ENCODE assay signal across 17 cellular contexts in genomic region chr14:75292016-75292646, GRCh38.
"Had no signal": no experiment of that assay in that cellular context is flagged by ENCODE, and none has a peak within 500 bp of the region (broad histone marks: within the 10 kb centered on the region; RNA-seq: fewer than 3 reads in every experiment).

No MANE protein-coding gene starts in this region.

- H3K27ac ChIP-seq: foreskin keratinocyte, right atrium auricular region, testis had no signal

- H3K4me3 Mint-ChIP-seq: activated CD4-positive, alpha-beta T cell treated with anti-CD3 and anti-CD28 coated beads, Interleukin-2, amount 10 ng/mL, durations not matched to agents 24 days and 14 days; activated CD8-positive, alpha-beta T cell treated with anti-CD3 and anti-CD28 coated beads, Interleukin-2, amount 10 ng/mL, durations not matched to agents 7 days and 5 days; activated naive CD8-positive, alpha-beta T cell treated with anti-CD3 and anti-CD28 coated beads, Interleukin-2, amount 10 ng/mL, durations not matched to agents 7 days and 5 days; effector memory CD8-positive, alpha-beta T cell; stimulated activated naive CD8-positive, alpha-beta T cell treated with anti-CD3 and anti-CD28 coated beads, Interleukin-15, Interleukin-2, amounts not matched to agents 100 ng/mL and 50 ng/mL, for 24 hours; T-helper 1 cell treated with Interleukin-12 subunit alpha and Interleukin-12 subunit beta and Interleukin-4 antibody, amounts not matched to agents 30 μg/mL and 1 μg/mL, for 36 hours had no signal

- H3K4me3 ChIP-seq: right atrium auricular region, testis had no signal

- DNase-seq: activated CD4-positive, alpha-beta T cell treated with anti-CD3 and anti-CD28 coated beads, Interleukin-2, amount 10 ng/mL, durations not matched to agents 24 days and 14 days; activated CD4-positive, CD25-positive, alpha-beta regulatory T cell; activated CD8-positive, alpha-beta T cell treated with anti-CD3 and anti-CD28 coated beads, Interleukin-2, amount 10 ng/mL, durations not matched to agents 7 days and 5 days; activated gamma-delta T cell treated with Interleukin-2 at 50 U/mL for 16 hours; activated naive CD8-positive, alpha-beta T cell treated with anti-CD3 and anti-CD28 coated beads, Interleukin-2, amount 10 ng/mL, durations not matched to agents 7 days and 5 days; aorta; effector memory CD8-positive, alpha-beta T cell; foreskin keratinocyte; glutamatergic neuron; kidney glomerular epithelial cell; midbrain; occipital lobe; testis had no signal

- FAIRE-seq: urothelium cell line had no signal

- H3K9me3 Mint-ChIP-seq: activated CD4-positive, alpha-beta T cell treated with anti-CD3 and anti-CD28 coated beads, Interleukin-2, amount 10 ng/mL, durations not matched to agents 24 days and 14 days; activated naive CD8-positive, alpha-beta T cell treated with anti-CD3 and anti-CD28 coated beads, Interleukin-2, amount 10 ng/mL, durations not matched to agents 7 days and 5 days; effector memory CD8-positive, alpha-beta T cell; stimulated activated naive CD8-positive, alpha-beta T cell treated with anti-CD3 and anti-CD28 coated beads, Interleukin-15, Interleukin-2, amounts not matched to agents 100 ng/mL and 50 ng/mL, for 24 hours; T-helper 1 cell treated with Interleukin-12 subunit alpha and Interleukin-12 subunit beta and Interleukin-4 antibody, amounts not matched to agents 30 μg/mL and 1 μg/mL, for 36 hours had no signal

- H3K27ac Mint-ChIP-seq: activated CD4-positive, alpha-beta T cell treated with anti-CD3 and anti-CD28 coated beads, Interleukin-2, amount 10 ng/mL, durations not matched to agents 24 days and 14 days; activated CD8-positive, alpha-beta T cell treated with anti-CD3 and anti-CD28 coated beads, Interleukin-2, amount 10 ng/mL, durations not matched to agents 7 days and 5 days; activated naive CD8-positive, alpha-beta T cell treated with anti-CD3 and anti-CD28 coated beads, Interleukin-2, amount 10 ng/mL, durations not matched to agents 7 days and 5 days; stimulated activated naive CD8-positive, alpha-beta T cell treated with anti-CD3 and anti-CD28 coated beads, Interleukin-15, Interleukin-2, amounts not matched to agents 100 ng/mL and 50 ng/mL, for 24 hours; T-helper 1 cell treated with Interleukin-12 subunit alpha and Interleukin-12 subunit beta and Interleukin-4 antibody, amounts not matched to agents 30 μg/mL and 1 μg/mL, for 36 hours had no signal

- H3K36me3 Mint-ChIP-seq: activated naive CD8-positive, alpha-beta T cell treated with anti-CD3 and anti-CD28 coated beads, Interleukin-2, amount 10 ng/mL, durations not matched to agents 7 days and 5 days had no signal

- ATAC-seq: activated CD8-positive, alpha-beta T cell treated with anti-CD3 and anti-CD28 coated beads, Interleukin-2, amount 10 ng/mL, durations not matched to agents 7 days and 5 days; effector memory CD8-positive, alpha-beta T cell; foreskin keratinocyte had no signal

- H3K27me3 ChIP-seq: foreskin keratinocyte, right atrium auricular region, testis had no signal

- H3K36me3 ChIP-seq: right atrium auricular region had no signal

- H3K9me3 ChIP-seq: right atrium auricular region, testis had no signal
